ENCODE assay signal across 4 cellular contexts in the genomic region with DNA sequence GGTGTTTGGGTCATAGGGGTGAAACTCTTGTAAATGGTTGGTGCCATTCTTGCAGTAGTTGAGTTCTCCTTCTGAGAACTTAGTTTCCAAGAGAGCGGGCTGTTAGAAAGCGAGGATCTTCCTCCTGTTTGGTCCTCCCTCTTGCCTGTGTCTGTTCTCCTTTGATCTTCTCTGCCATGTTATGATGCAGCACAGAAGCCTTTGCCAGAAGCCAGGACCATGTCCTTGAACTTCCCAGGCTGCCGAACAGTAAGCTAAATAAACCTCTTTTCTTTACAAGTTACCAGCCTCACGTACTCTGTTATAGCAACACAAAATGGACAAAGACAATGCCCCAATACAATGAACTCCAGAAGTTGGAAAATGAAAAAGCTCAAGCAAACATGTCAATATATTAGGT. TPM values are rescaled to one million over a fixed set of nuclear protein-coding genes. Genes with fewer than 3 reads are reported as not detected.
"Had no signal": no experiment of that assay in that cellular context is flagged by ENCODE, and none has a peak within 500 bp of the region (broad histone marks: within the 10 kb centered on the region; RNA-seq: fewer than 3 reads in every experiment).

No MANE protein-coding gene starts in this region.

RNA-seq across cellular contexts. Expression of gene CA4, which starts 40.3 kb away (rescaled TPM):
- total RNA-seq: LHCN-M2, M059J, MCF 10A, NCI-H460 had no signal
